Comparison of ENCODE assay signal across 1 cellular context in genomic region chr12:50182461-50182860, GRCh38.
TF ChIP-seq lines count a peak whose summit lies in the region.

No MANE protein-coding gene starts in this region.

TF ChIP-seq in neural cell, 6 proteins besides CTCF, POLR2A, EP300 and RAD21 (continued from another document):
- TF ChIP-seq REST (IDR thresholded peaks at IDR 0.05; ENCODE audit: borderline replicate concordance) = no peak
- TF ChIP-seq SMC3 (conservative IDR thresholded peaks at IDR 0.05; ENCODE audit: poor library complexity) = no peak
- TF ChIP-seq EZH2 (IDR thresholded peaks at IDR 0.05; ENCODE audit: borderline replicate concordance, insufficient read depth, low read length, poor library complexity, severe bottlenecking) = no peak
